Comparison of ENCODE assay signal across 8 cellular contexts in the genomic region with DNA sequence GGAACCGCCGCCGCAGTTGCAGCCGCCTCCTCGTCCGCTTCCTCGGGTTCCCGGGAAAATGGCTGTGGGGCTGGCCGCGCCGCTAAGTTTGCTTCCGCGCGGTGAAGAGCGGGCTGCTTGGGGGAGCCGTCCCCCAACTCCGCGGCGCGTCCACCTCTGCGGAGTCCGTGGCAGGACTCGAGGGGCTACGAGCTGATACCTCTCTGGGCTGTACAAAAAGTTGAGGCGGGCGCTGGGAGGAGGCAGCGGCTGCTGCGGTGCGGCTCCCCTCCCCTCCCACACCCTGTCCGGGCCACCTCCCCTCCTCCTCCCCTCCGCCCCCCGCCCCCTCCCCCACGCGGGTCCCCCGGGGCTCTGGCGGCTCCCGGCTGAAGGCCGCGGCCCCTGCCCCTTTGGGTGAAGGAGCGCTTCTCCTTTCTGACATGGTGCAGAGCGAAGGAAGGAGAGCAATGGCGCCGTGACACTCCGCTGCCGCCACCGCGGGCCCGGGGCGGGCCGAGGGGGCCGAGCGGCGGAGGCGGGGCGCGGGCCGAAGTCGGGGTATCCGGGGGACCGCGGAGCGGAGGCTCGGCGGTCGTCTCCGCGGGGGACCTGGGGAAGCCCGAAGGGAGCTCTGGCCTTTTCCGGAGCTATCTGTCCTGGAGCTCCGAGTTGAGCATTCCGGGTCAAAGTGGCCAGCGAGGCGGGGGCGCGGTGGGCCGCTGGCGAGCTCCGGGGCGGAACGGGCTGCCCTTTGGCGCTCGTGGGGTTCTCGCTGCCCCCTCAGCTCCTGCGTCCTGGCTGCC. TPM values are rescaled to one million over a fixed set of nuclear protein-coding genes. Genes with fewer than 3 reads are reported as not detected.
DNase-seq lines count a peak whose midpoint lies in the region; ATAC-seq and TF ChIP-seq lines count a peak whose summit lies in the region.

No MANE protein-coding gene starts in this region.

- peak overlapping the region; percentile 95 for H3K4me3 ChIP-seq in WI38 (ENCODE audit: low read depth, low read length)

- peak; percentile 11 for ATAC-seq in GM18502 (IDR thresholded peaks at IDR 0.05; ENCODE audit: poor library complexity, unreplicated experiment)
- peak; percentile 19 for ATAC-seq in HG03432 (IDR thresholded peaks at IDR 0.05; ENCODE audit: unreplicated experiment)

- peak; percentile 23 for DNase-seq in cerebellum (ENCODE audit: low spot score)
- peak; percentile 47 to 56 for DNase-seq in stimulated activated CD4-positive, alpha-beta T cell treated with anti-CD3 and anti-CD28 coated beads, Interleukin-2, amount 100 ng/mL, for 24 hours
- no peak for DNase-seq in NCI-H2107 (lab: John Stamatoyannopoulos, UW)
- no peak for DNase-seq in DMS 273 treated with DMSO at 0.1 percent for 48 hours (lab: John Stamatoyannopoulos, UW)

- H3K27ac ChIP-seq in layer of hippocampus (ENCODE audit: low read depth, low read length): peak overlapping the region; percentile 89

- H3K27me3 ChIP-seq in layer of hippocampus (ENCODE audit: control insufficient read depth, insufficient read depth, low read length): no peaks in the 10 kb centered on the region

- no peak for TF ChIP-seq CTCF in WI38 (IDR thresholded peaks at IDR 0.05; ENCODE audit: low read depth, low read length)

RNA-seq across cellular contexts. Expression of gene ARID4A, which starts 0.7 kb away (rescaled TPM):
- 55.8 TPM for total RNA-seq in cerebellum

RNA-seq across cellular contexts. Expression of gene PSMA3, which starts 54.4 kb away (rescaled TPM):
- 48.9 TPM for total RNA-seq in cerebellum

Comparison
In these comparisons a context has a peak if more than half of its experiments do, and no peak if none do; other contexts are left out.
1. DNase-seq: peak in cerebellum (single experiment) and stimulated activated CD4-positive, alpha-beta T cell treated with anti-CD3 and anti-CD28 coated beads, Interleukin-2, amount 100 ng/mL, for 24 hours (2 of 2); none in NCI-H2107 (single experiment) and DMS 273 treated with DMSO at 0.1 percent for 48 hours (single experiment).